10 cellular contexts compared by ENCODE assay signal in genomic region chr11:87039371-87039770, GRCh38. TPM values are rescaled to one million over a fixed set of nuclear protein-coding genes. Genes with fewer than 3 reads are reported as not detected.
DNase-seq lines count a peak whose midpoint lies in the region; ATAC-seq and TF ChIP-seq lines count a peak whose summit lies in the region.
"Had no signal": no experiment of that assay in that cellular context is flagged by ENCODE, and none has a peak within 500 bp of the region (broad histone marks: within the 10 kb centered on the region; RNA-seq: fewer than 3 reads in every experiment).

No MANE protein-coding gene starts in this region.

- intact Hi-C loops in PC-9 (cut with micrococcal nuclease; ENCODE audit: unreplicated experiment): no loop called here
- intact Hi-C loops in esophagus muscularis mucosa (cut with DNase I): loop anchor here (5.0 kb wide), 4 partner anchors 42 to 223 kb away; partner anchors contain the start of gene FZD4

- CTCF ChIA-PET in PC-9 (lab: Charles Lee): no interaction called here

- H3K27me3 ChIP-seq in DOHH2 (ENCODE audit: control insufficient read depth, low read length) (no peaks in the 10 kb centered on the region), PC-9 (ENCODE audit: insufficient read depth, low read depth) (no peaks in the 10 kb centered on the region), esophagus muscularis mucosa (no peaks in the 10 kb centered on the region)

- H2AFZ ChIP-seq in PC-9: no peak overlapping the region

- WGBS in esophagus muscularis mucosa: 39% methylated on average over 3 of the region's 3 CpGs

- no peak for TF ChIP-seq EP300 in esophagus muscularis mucosa (IDR thresholded peaks at IDR 0.05)

- H3K36me3 Mint-ChIP-seq in progenitor cell of endocrine pancreas (ENCODE audit: insufficient read depth): peaks cover 16% of the 10 kb centered on the region

- peak overlapping the region; percentile 98 for H3K4me3 Mint-ChIP-seq in progenitor cell of endocrine pancreas (ENCODE audit: low read depth)

- POLR2A ChIA-PET in PC-9 (lab: Charles Lee; ENCODE audit: unreplicated experiment): no interaction called here

- TF ChIP-seq CTCF in DOHH2 (IDR thresholded peaks at IDR 0.05; ENCODE audit: low read depth, low read length, poor library complexity, severe bottlenecking): no peak
- no peak for TF ChIP-seq CTCF in PC-9 (conservative IDR thresholded peaks at IDR 0.05)
- no peak for TF ChIP-seq CTCF in esophagus muscularis mucosa (IDR thresholded peaks at IDR 0.05)
- no peak for TF ChIP-seq CTCF in progenitor cell of endocrine pancreas (IDR thresholded peaks at IDR 0.05; ENCODE audit: unreplicated experiment)

- peaks cover 61% of the 10 kb centered on the region for H3K79me2 ChIP-seq in DOHH2 (ENCODE audit: control insufficient read depth, low read length)
- H3K79me2 ChIP-seq in PC-9 (ENCODE audit: low read depth): peaks cover 61% of the 10 kb centered on the region

- no peaks in the 10 kb centered on the region for H3K27me3 Mint-ChIP-seq in progenitor cell of endocrine pancreas

- DNase-seq in PC-9 (peak in 1 of 2 experiments; percentile 33), esophagus muscularis mucosa (ENCODE audit: extremely low spot score) (no peak), progenitor cell of endocrine pancreas (ENCODE audit: low spot score, unreplicated experiment) (no peak), T-helper 9 cell (no peak), Kasumi-1 (lab: John Stamatoyannopoulos, UW) (no peak)
- no peak for DNase-seq in stimulated activated naive CD4-positive, alpha-beta T cell treated with Interleukin-2 at 50 U/mL for 16 hours (lab: John Stamatoyannopoulos, UW)
- DNase-seq: mucosa of descending colon, NCI-H1105 had no signal

- H3K9me2 ChIP-seq in DOHH2 (replicated peaks; ENCODE audit: control insufficient read depth, low read length) (no peaks in the 10 kb centered on the region), PC-9 (ENCODE audit: insufficient read depth) (no peaks in the 10 kb centered on the region)

- BruUV-seq in PC-9 (replicated peaks; lab: Mats Ljungman, UMichigan): no TSS peak

- peak overlapping the region; percentile 99 for H3K4me2 ChIP-seq in DOHH2 (ENCODE audit: low read length)
- H3K4me2 ChIP-seq in PC-9: peak overlapping the region; percentile 77

- no peak overlapping the region for H3K27ac Mint-ChIP-seq in progenitor cell of endocrine pancreas

- ATAC-seq in HG02852 (IDR thresholded peaks at IDR 0.05; ENCODE audit: unreplicated experiment): no peak
- ATAC-seq: mucosa of descending colon had no signal

- H3K4me1 Mint-ChIP-seq in progenitor cell of endocrine pancreas (ENCODE audit: low read depth): peaks cover 26% of the 10 kb centered on the region

- H3K9me3 Mint-ChIP-seq in progenitor cell of endocrine pancreas (ENCODE audit: low read depth): peaks cover 3% of the 10 kb centered on the region

- H3K9me3 ChIP-seq in DOHH2 (ENCODE audit: control insufficient read depth, insufficient read depth, low read length) (no peaks in the 10 kb centered on the region), PC-9 (ENCODE audit: insufficient read depth, low read depth) (no peaks in the 10 kb centered on the region), esophagus muscularis mucosa (no peaks in the 10 kb centered on the region)
- H3K9me3 ChIP-seq: mucosa of descending colon had no signal

- peaks cover 4% of the 10 kb centered on the region; the same call in 1 of the 2 replicates for H3F3A ChIP-seq in DOHH2 (ENCODE audit: control insufficient read depth, insufficient read depth)
- peaks cover 17% of the 10 kb centered on the region for H3F3A ChIP-seq in PC-9 (ENCODE audit: insufficient read depth, low read depth)

- H3K27ac ChIP-seq in DOHH2 (ENCODE audit: low read depth, low read length) (no peak overlapping the region), PC-9 (no peak overlapping the region), esophagus muscularis mucosa (replicated peaks in 1 of 4) (no peak overlapping the region)

- H4K20me1 ChIP-seq in DOHH2 (ENCODE audit: control insufficient read depth, insufficient read depth, low read depth, low read length) (no peaks in the 10 kb centered on the region), PC-9 (ENCODE audit: insufficient read depth) (no peaks in the 10 kb centered on the region; the same call in none of the 2 replicates)

- H3K36me3 ChIP-seq in DOHH2 (ENCODE audit: control insufficient read depth, low read length): peaks cover 37% of the 10 kb centered on the region
- H3K36me3 ChIP-seq in PC-9 (ENCODE audit: low read depth): peaks cover 18% of the 10 kb centered on the region
- H3K36me3 ChIP-seq in esophagus muscularis mucosa: peaks cover 7 to 10% (median 8%) of the 10 kb centered on the region in 4 donors

- H3K4me3 ChIP-seq in DOHH2 (ENCODE audit: low read length) (peak overlapping the region; percentile 99), PC-9 (peak overlapping the region; percentile 98), esophagus muscularis mucosa (peak overlapping the region; percentile 62 to 79 (median 68))
- H3K4me3 ChIP-seq: mucosa of descending colon had no signal

- TF ChIP-seq POLR2A in esophagus muscularis mucosa (IDR thresholded peaks at IDR 0.05; ENCODE audit: low read depth): no peak

- H3K4me1 ChIP-seq in DOHH2 (ENCODE audit: control insufficient read depth, low read length): peaks cover 32% of the 10 kb centered on the region
- peaks cover 48% of the 10 kb centered on the region for H3K4me1 ChIP-seq in PC-9 (replicated peaks; ENCODE audit: insufficient read depth)
- peaks cover 32 to 36% (median 33%) of the 10 kb centered on the region in 4 donors for H3K4me1 ChIP-seq in esophagus muscularis mucosa

RNA-seq across cellular contexts. Expression of gene TMEM135, which starts 1.6 kb away (rescaled TPM):
- 15.0 and 42.0 TPM in 2 replicates for total RNA-seq in PC-9 (2021)
- total RNA-seq in esophagus muscularis mucosa: 10 to 100 TPM; 11.6 to 19.5 (median 14.9) TPM
- total RNA-seq in progenitor cell of endocrine pancreas: 33.0 and 37.9 TPM in 2 replicates
